8 cellular contexts compared by ENCODE assay signal in the genomic region with DNA sequence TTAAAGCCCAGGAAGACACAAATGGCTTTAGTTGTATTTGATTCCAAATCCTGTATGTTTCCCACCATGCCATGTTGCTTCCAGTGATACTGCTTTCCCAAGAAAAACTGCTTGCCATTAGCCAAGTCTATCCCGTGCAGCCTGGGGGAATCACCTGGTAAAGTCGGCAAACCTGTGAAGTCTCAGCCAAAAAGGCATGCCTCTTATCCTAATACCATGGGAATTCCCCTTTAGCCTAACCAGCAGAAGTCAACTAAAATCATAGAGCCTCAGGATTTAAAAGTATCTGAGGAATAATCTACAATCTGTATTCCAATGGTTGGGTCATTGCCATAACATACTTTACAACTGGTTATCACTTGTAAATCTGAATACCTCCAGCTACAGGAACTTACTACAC.
"Had no signal": no experiment of that assay in that cellular context is flagged by ENCODE, and none has a peak within 500 bp of the region (broad histone marks: within the 10 kb centered on the region; RNA-seq: fewer than 3 reads in every experiment).

No MANE protein-coding gene starts in this region.

- H2AFZ ChIP-seq: GM23248, GM23338 had no signal

- H3K9me3 ChIP-seq: HAP-1 had no signal

- H3K4me1 Mint-ChIP-seq: GM23338, H9 had no signal

- H3K27ac ChIP-seq: GM23248 had no signal

- H3K27ac Mint-ChIP-seq: GM23338, H9, HFFc6 had no signal

- H3K9me3 Mint-ChIP-seq: GM23338, H9 had no signal

- H3K9ac ChIP-seq: GM23248 had no signal

- H3K4me3 ChIP-seq: GM23248, GM23338, HAP-1 had no signal

- H3K4me3 Mint-ChIP-seq: GM23338, H9, HFFc6 had no signal

- DNase-seq: GM23248, GOT3, H7, H9, HCEC 1CT, HFFc6 had no signal

- H3K36me3 ChIP-seq: HAP-1 had no signal

- H3K4me1 ChIP-seq: HAP-1 had no signal

- H3K4me2 ChIP-seq: GM23338 had no signal
